Comparison of ENCODE assay signal across 8 cellular contexts in the genomic region with DNA sequence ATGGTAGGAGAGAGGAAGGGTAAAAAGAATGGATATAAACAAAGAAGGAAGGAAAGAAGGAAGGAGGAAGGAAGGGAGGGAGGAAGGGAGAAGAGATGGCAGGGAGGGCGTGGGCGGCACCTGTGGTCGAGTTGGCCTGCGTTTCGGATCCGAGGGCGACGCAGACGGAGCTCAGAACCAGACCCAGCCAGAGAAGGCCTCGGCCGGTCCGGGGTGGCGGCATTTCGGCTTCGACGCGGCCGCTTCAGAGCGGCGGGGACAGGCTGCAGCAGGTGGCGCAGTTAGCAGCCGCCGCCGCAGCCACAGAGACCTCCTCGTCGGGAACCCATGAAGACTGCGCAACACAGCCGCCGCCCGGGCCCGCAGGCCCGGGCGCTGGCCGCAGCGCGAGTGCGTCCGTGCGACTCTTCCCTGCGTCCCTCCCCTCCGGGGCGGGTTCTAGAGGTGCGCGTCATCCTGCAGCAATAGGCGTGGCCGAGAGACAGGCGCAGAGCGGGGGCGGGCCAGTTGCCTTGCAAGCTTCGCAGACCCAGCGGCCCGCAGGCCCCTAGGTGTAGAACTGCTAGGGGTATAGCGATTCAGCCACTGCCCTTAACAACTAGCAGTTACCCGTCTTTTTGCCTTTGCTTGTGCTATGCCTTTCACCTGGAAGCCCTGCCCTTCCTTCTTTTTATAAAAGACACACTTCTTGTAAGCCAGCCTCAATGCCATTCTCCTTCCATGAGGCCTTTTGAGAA. TPM values are rescaled to one million over a fixed set of nuclear protein-coding genes. Genes with fewer than 3 reads are reported as not detected.
DNase-seq lines count a peak whose midpoint lies in the region; ATAC-seq lines count a peak whose summit lies in the region.

A gene with protein sequence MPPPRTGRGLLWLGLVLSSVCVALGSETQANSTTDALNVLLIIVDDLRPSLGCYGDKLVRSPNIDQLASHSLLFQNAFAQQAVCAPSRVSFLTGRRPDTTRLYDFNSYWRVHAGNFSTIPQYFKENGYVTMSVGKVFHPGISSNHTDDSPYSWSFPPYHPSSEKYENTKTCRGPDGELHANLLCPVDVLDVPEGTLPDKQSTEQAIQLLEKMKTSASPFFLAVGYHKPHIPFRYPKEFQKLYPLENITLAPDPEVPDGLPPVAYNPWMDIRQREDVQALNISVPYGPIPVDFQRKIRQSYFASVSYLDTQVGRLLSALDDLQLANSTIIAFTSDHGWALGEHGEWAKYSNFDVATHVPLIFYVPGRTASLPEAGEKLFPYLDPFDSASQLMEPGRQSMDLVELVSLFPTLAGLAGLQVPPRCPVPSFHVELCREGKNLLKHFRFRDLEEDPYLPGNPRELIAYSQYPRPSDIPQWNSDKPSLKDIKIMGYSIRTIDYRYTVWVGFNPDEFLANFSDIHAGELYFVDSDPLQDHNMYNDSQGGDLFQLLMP (minus strand): TSS at position 392 of the 737 bp plus-strand sequence. CDS start 169 bp downstream, at position 223.

- H3K27ac ChIP-seq in effector memory CD4-positive, alpha-beta T cell (ENCODE audit: insufficient read depth, low read length, poor library complexity, severe bottlenecking) = peak within 1 kb of the TSS; percentile 93

- peaks cover 7% of the 10 kb centered on the region for H3K36me3 Mint-ChIP-seq in memory B cell

- peak within 1 kb of the TSS; percentile 74 for H3K4me3 ChIP-seq in effector memory CD4-positive, alpha-beta T cell (ENCODE audit: insufficient read depth, low read depth, low read length, poor library complexity, severe bottlenecking)

- ATAC-seq in GM19468 (IDR thresholded peaks at IDR 0.05; ENCODE audit: extremely low read depth, unreplicated experiment) (peak; percentile 73), memory B cell (ENCODE audit: low read depth) (peak; percentile 72)

- peak within 1 kb of the TSS; percentile 100 for H3K27ac Mint-ChIP-seq in memory B cell

- no peaks in the 10 kb centered on the region for H3K27me3 Mint-ChIP-seq in memory B cell

- no peaks in the 10 kb centered on the region for H3K9me3 Mint-ChIP-seq in memory B cell

- H3K27me3 ChIP-seq in effector memory CD4-positive, alpha-beta T cell (replicated peaks; ENCODE audit: control insufficient read depth, insufficient read depth, low read length, poor library complexity, severe bottlenecking) = no peaks in the 10 kb centered on the region

- CTCF ChIA-PET in activated CD8-positive, alpha-beta memory T cell treated with anti-CD3 and anti-CD28 coated beads for 36 hours (lab: Charles Lee) = interaction anchor here (1.2 to 1.6 kb wide), 5 partner anchors 8 to 37 kb away, joined by 3 to 6 read pairs (median 3); a partner anchor contains a TSS

- POLR2A ChIA-PET in activated CD8-positive, alpha-beta memory T cell treated with anti-CD3 and anti-CD28 coated beads for 36 hours (lab: Charles Lee) = interaction anchor here (0.5 to 2.2 kb wide), 4 partner anchors 13 to 35 kb away, joined by 4 to 10 read pairs (median 6); no protein-coding TSS in a partner anchor

- peaks cover 11% of the 10 kb centered on the region for H3K4me1 Mint-ChIP-seq in memory B cell

- peak within 1 kb of the TSS; percentile 95 for H3K4me3 Mint-ChIP-seq in memory B cell

- H3K9me3 ChIP-seq in effector memory CD4-positive, alpha-beta T cell (ENCODE audit: control insufficient read depth, low read length) = no peaks in the 10 kb centered on the region

- H3K36me3 ChIP-seq in effector memory CD4-positive, alpha-beta T cell (ENCODE audit: control insufficient read depth, insufficient read depth, low read length) = peaks cover 23% of the 10 kb centered on the region

- peak; percentile 95 for DNase-seq in COLO668 (lab: John Stamatoyannopoulos, UW; ENCODE audit: unreplicated experiment)
- peak; percentile 51 for DNase-seq in HS-27A (ENCODE audit: low read depth)
- DNase-seq in NOMO-1 (lab: John Stamatoyannopoulos, UW; ENCODE audit: unreplicated experiment in 2 of 2) = peak; percentile 73 to 89
- DNase-seq in effector memory CD4-positive, alpha-beta T cell = peak; percentile 79 to 84 (median 80)
- peak; percentile 75 to 81 for DNase-seq in memory B cell (ENCODE audit: low spot score in 2 of 2)
- DNase-seq in stimulated activated CD8-positive, alpha-beta memory T cell treated with anti-CD3 and anti-CD28 coated beads, Interleukin-12 subunit alpha, Interleukin-12 subunit beta, amount 100 ng/mL, for 1 hour (ENCODE audit: low read depth) = peak; percentile 77

- peaks cover 2% of the 10 kb centered on the region for H3K4me1 ChIP-seq in effector memory CD4-positive, alpha-beta T cell (ENCODE audit: control insufficient read depth, insufficient read depth, low read length, poor library complexity, severe bottlenecking)

RNA-seq across cellular contexts. Expression of the gene that starts here (rescaled TPM):
- total RNA-seq in activated CD8-positive, alpha-beta memory T cell treated with anti-CD3 and anti-CD28 coated beads for 36 hours = 10 to 100 TPM; 69.4 to 72.9 TPM

Comparison
In these comparisons a context has a peak if more than half of its experiments do, and no peak if none do; other contexts are left out.
1. Peak in every context shown above with its lines: DNase-seq, ATAC-seq, H3K4me3 ChIP-seq and H3K27ac ChIP-seq.